29 cellular contexts compared by ENCODE assay signal in the genomic region with DNA sequence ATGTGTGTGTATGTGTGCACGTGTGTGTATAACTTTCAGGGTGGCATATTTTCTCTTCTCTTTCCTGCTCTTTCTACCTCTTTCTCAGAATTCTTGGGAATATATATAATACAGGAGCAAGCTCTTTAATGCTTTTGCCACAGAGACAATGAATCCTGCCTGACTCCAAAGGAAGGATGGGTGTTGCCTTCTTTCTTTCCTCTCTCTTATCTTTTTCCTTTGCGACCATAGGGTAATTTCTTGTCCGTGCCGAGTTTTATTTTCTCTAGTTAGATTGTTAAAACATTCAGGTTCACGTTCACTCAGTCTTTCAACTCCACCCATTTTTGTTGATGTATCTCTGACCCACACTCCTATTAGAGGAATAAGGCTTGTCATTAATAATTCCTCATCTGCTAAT.
"Had no signal": no experiment of that assay in that cellular context is flagged by ENCODE, and none has a peak within 500 bp of the region (broad histone marks: within the 10 kb centered on the region; RNA-seq: fewer than 3 reads in every experiment).

No MANE protein-coding gene starts in this region.

- H3K4me3 ChIP-seq: adrenal gland, body of pancreas, esophagus squamous epithelium had no signal

- H3K27ac ChIP-seq: adrenal gland, body of pancreas, epithelial cell of prostate, esophagus squamous epithelium had no signal

- H3K9me3 ChIP-seq: adrenal gland, body of pancreas, esophagus squamous epithelium had no signal

- H3K27me3 ChIP-seq: adrenal gland, body of pancreas had no signal

- DNase-seq: activated CD4-positive, alpha-beta memory T cell treated with anti-CD3 and anti-CD28 coated beads for 36 hours; activated CD4-positive, alpha-beta T cell treated with anti-CD3 and anti-CD28 coated beads for 36 hours; activated CD4-positive, alpha-beta T cell treated with anti-CD3 and anti-CD28 coated beads, Interleukin-2, amount 10 ng/mL, durations not matched to agents 24 days and 14 days; activated CD4-positive, CD25-positive, alpha-beta regulatory T cell; activated CD4-positive, CD25-positive, alpha-beta regulatory T cell treated with anti-CD3 and anti-CD28 coated beads, Interleukin-2, amount 50 U/mL, for 72 hours; activated CD8-positive, alpha-beta memory T cell treated with anti-CD3 and anti-CD28 coated beads, Interleukin-2, amount 10 ng/mL, durations not matched to agents 7 days and 5 days; activated CD8-positive, alpha-beta memory T cell treated with anti-CD3 and anti-CD28 coated beads, Interleukin-2, amount 50 U/mL, for 4 hours; activated CD8-positive, alpha-beta T cell treated with anti-CD3 and anti-CD28 coated beads, Interleukin-2, amount 10 ng/mL, durations not matched to agents 7 days and 5 days; activated effector memory CD4-positive, alpha-beta T cell treated with anti-CD3 and anti-CD28 coated beads, Interleukin-2, amount 50 U/mL, for 16 hours; activated naive CD4-positive, alpha-beta T cell treated with anti-CD3 and anti-CD28 coated beads for 36 hours; activated naive CD8-positive, alpha-beta T cell treated with anti-CD3 and anti-CD28 coated beads for 36 hours; activated naive CD8-positive, alpha-beta T cell treated with anti-CD3 and anti-CD28 coated beads, Interleukin-2, amount 50 U/mL, for 24 hours; activated T-cell treated with anti-CD3 and anti-CD28 coated beads, Interleukin-2, amount 50 U/mL, for 1 hour; activated T-cell treated with anti-CD3 and anti-CD28 coated beads, Interleukin-2, amount 50 U/mL, for 48 hours; adrenal gland; amygdala; aorta; body of pancreas; caudate nucleus; cortex of kidney; effector CD4-positive, alpha-beta T cell; effector memory CD8-positive, alpha-beta T cell; esophagus squamous epithelium; foreskin melanocyte; glutamatergic neuron; T-helper 1 cell; T-helper 17 cell; T1000 had no signal

- H3K4me1 ChIP-seq: body of pancreas, esophagus squamous epithelium had no signal

- H3K36me3 ChIP-seq: adrenal gland, esophagus squamous epithelium had no signal

- ATAC-seq: activated CD4-positive, alpha-beta T cell treated with anti-CD3 and anti-CD28 coated beads for 36 hours; activated CD8-positive, alpha-beta memory T cell treated with anti-CD3 and anti-CD28 coated beads, Interleukin-2, amount 10 ng/mL, durations not matched to agents 7 days and 5 days; activated CD8-positive, alpha-beta T cell treated with anti-CD3 and anti-CD28 coated beads, Interleukin-2, amount 10 ng/mL, durations not matched to agents 7 days and 5 days; activated naive CD8-positive, alpha-beta T cell treated with anti-CD3 and anti-CD28 coated beads, Interleukin-2, amount 50 U/mL, for 24 hours; body of pancreas; effector memory CD8-positive, alpha-beta T cell; T-helper 17 cell had no signal
